ENCODE assay signal across 1 cellular context in genomic region chr17:81927653-81928496, GRCh38.
TF ChIP-seq lines count a peak whose summit lies in the region.

TSS of gene MAFG (minus strand) at chr17:81927735. CDS start at chr17:81923185, 4,550 bp downstream.

TF ChIP-seq in HepG2, 621 proteins besides CTCF, POLR2A, EP300 and RAD21 (continued from another document and continues in another):
- TF ChIP-seq ZHX2 (IDR thresholded peaks at IDR 0.05; ENCODE audit: low read depth) (no peak), ZHX2 (CRISPR knock-in tag; IDR thresholded peaks at IDR 0.05; ENCODE audit: borderline replicate concordance) (peak; percentile 85; the same call in 1 of the 2 replicates), ARID2 (CRISPR knock-in tag; IDR thresholded peaks at IDR 0.05; ENCODE audit: borderline replicate concordance) (peak; percentile 18; the same call in 1 of the 2 replicates), CBX1 (IDR thresholded peaks at IDR 0.05; ENCODE audit: low read depth) (no peak), PITX1 (CRISPR knock-in tag; IDR thresholded peaks at IDR 0.05) (no peak; the same call in 1 of the 2 replicates), ZSCAN22 (CRISPR knock-in tag; IDR thresholded peaks at IDR 0.05) (peak; percentile 62; the same call in 1 of the 2 replicates), MAFG (CRISPR knock-in tag; IDR thresholded peaks at IDR 0.05) (no peak), RFX3 (CRISPR knock-in tag; IDR thresholded peaks at IDR 0.05) (peak; percentile 81), SCMH1 (CRISPR knock-in tag; IDR thresholded peaks at IDR 0.05; ENCODE audit: borderline replicate concordance) (no peak), BCLAF1 (IDR thresholded peaks at IDR 0.05) (no peak), ZNF431 (CRISPR knock-in tag; IDR thresholded peaks at IDR 0.05; ENCODE audit: borderline replicate concordance, low read depth) (no peak), POLR2G (IDR thresholded peaks at IDR 0.05; ENCODE audit: low read depth, low read length) (peak; percentile 56), TRIM24 (CRISPR knock-in tag; IDR thresholded peaks at IDR 0.05) (no peak), ZFP41 (CRISPR knock-in tag; IDR thresholded peaks at IDR 0.05; ENCODE audit: borderline replicate concordance) (no peak), ZNF775 (CRISPR knock-in tag; IDR thresholded peaks at IDR 0.05; ENCODE audit: borderline replicate concordance) (no peak), GABPB1 (CRISPR knock-in tag; IDR thresholded peaks at IDR 0.05) (peak; percentile 60), ZBTB46 (CRISPR knock-in tag; IDR thresholded peaks at IDR 0.05; ENCODE audit: borderline replicate concordance) (peak; percentile 72), KAT7 (CRISPR knock-in tag; IDR thresholded peaks at IDR 0.05; ENCODE audit: borderline replicate concordance) (peak; percentile 72; the same call in 1 of the 2 replicates), RFXANK (CRISPR knock-in tag; IDR thresholded peaks at IDR 0.05) (no peak), ZNF460 (CRISPR knock-in tag; IDR thresholded peaks at IDR 0.05; ENCODE audit: borderline replicate concordance) (no peak; the same call in 1 of the 2 replicates), NCOR1 (IDR thresholded peaks at IDR 0.05; ENCODE audit: borderline replicate concordance, low read length) (peak; percentile 31; the same call in 1 of the 2 replicates), NONO (IDR thresholded peaks at IDR 0.05) (no peak), NONO (CRISPR knock-in tag; conservative IDR thresholded peaks at IDR 0.05) (peak; percentile 86), ZNF44 (CRISPR knock-in tag; IDR thresholded peaks at IDR 0.05) (no peak), ZNF260 (CRISPR knock-in tag; IDR thresholded peaks at IDR 0.05; ENCODE audit: borderline replicate concordance, low read depth) (no peak), ZNF564 (CRISPR knock-in tag; IDR thresholded peaks at IDR 0.05) (no peak), PCBP2 (optimal IDR thresholded peaks at IDR 0.05; ENCODE audit: low read depth, low read length, poor library complexity, severe bottlenecking) (no peak), ZNF552 (CRISPR knock-in tag; IDR thresholded peaks at IDR 0.05; ENCODE audit: borderline replicate concordance) (no peak), ZNF317 (CRISPR knock-in tag; IDR thresholded peaks at IDR 0.05) (no peak), GLI4 (CRISPR knock-in tag; IDR thresholded peaks at IDR 0.05; ENCODE audit: borderline replicate concordance) (peak; percentile 92), GMEB2 (CRISPR knock-in tag; IDR thresholded peaks at IDR 0.05; ENCODE audit: low read depth) (no peak; the same call in 1 of the 2 replicates), ZNF644 (CRISPR knock-in tag; IDR thresholded peaks at IDR 0.05; ENCODE audit: low read depth) (no peak), ESRRA (CRISPR knock-in tag; IDR thresholded peaks at IDR 0.05; ENCODE audit: low read depth) (peak; percentile 47; the same call in 1 of the 2 replicates), CEBPG (CRISPR knock-in tag; IDR thresholded peaks at IDR 0.05) (0 out of 2 replicates have a peak, but pooled peaks have one; percentile 4), ZMYM2 (CRISPR knock-in tag; IDR thresholded peaks at IDR 0.05) (peak; percentile 35), HNRNPUL1 (IDR thresholded peaks at IDR 0.05; ENCODE audit: low read depth, low read length) (no peak), MBNL3 (CRISPR knock-in tag; conservative IDR thresholded peaks at IDR 0.05) (no peak), ZSCAN29 (CRISPR knock-in tag; conservative IDR thresholded peaks at IDR 0.05) (peak; percentile 85; the same call in 1 of the 2 replicates), ATAD3A (CRISPR knock-in tag; IDR thresholded peaks at IDR 0.05) (no peak; the same call in 1 of the 2 replicates), SETDB1 (CRISPR knock-in tag; IDR thresholded peaks at IDR 0.05; ENCODE audit: borderline replicate concordance) (no peak), ZMYM3 (CRISPR knock-in tag; IDR thresholded peaks at IDR 0.05) (no peak)
- TF ChIP-seq, protein P1, sequence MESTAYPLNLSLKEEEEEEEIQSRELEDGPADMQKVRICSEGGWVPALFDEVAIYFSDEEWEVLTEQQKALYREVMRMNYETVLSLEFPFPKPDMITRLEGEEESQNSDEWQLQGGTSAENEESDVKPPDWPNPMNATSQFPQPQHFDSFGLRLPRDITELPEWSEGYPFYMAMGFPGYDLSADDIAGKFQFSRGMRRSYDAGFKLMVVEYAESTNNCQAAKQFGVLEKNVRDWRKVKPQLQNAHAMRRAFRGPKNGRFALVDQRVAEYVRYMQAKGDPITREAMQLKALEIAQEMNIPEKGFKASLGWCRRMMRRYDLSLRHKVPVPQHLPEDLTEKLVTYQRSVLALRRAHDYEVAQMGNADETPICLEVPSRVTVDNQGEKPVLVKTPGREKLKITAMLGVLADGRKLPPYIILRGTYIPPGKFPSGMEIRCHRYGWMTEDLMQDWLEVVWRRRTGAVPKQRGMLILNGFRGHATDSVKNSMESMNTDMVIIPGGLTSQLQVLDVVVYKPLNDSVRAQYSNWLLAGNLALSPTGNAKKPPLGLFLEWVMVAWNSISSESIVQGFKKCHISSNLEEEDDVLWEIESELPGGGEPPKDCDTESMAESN (CRISPR knock-in tag; conservative IDR thresholded peaks at IDR 0.05): peak; percentile 77; the same call in 1 of the 2 replicates
- TF ChIP-seq, protein P2, sequence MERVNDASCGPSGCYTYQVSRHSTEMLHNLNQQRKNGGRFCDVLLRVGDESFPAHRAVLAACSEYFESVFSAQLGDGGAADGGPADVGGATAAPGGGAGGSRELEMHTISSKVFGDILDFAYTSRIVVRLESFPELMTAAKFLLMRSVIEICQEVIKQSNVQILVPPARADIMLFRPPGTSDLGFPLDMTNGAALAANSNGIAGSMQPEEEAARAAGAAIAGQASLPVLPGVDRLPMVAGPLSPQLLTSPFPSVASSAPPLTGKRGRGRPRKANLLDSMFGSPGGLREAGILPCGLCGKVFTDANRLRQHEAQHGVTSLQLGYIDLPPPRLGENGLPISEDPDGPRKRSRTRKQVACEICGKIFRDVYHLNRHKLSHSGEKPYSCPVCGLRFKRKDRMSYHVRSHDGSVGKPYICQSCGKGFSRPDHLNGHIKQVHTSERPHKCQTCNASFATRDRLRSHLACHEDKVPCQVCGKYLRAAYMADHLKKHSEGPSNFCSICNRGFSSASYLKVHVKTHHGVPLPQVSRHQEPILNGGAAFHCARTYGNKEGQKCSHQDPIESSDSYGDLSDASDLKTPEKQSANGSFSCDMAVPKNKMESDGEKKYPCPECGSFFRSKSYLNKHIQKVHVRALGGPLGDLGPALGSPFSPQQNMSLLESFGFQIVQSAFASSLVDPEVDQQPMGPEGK (CRISPR knock-in tag; IDR thresholded peaks at IDR 0.05): peak; percentile 88
- TF ChIP-seq, protein P3, sequence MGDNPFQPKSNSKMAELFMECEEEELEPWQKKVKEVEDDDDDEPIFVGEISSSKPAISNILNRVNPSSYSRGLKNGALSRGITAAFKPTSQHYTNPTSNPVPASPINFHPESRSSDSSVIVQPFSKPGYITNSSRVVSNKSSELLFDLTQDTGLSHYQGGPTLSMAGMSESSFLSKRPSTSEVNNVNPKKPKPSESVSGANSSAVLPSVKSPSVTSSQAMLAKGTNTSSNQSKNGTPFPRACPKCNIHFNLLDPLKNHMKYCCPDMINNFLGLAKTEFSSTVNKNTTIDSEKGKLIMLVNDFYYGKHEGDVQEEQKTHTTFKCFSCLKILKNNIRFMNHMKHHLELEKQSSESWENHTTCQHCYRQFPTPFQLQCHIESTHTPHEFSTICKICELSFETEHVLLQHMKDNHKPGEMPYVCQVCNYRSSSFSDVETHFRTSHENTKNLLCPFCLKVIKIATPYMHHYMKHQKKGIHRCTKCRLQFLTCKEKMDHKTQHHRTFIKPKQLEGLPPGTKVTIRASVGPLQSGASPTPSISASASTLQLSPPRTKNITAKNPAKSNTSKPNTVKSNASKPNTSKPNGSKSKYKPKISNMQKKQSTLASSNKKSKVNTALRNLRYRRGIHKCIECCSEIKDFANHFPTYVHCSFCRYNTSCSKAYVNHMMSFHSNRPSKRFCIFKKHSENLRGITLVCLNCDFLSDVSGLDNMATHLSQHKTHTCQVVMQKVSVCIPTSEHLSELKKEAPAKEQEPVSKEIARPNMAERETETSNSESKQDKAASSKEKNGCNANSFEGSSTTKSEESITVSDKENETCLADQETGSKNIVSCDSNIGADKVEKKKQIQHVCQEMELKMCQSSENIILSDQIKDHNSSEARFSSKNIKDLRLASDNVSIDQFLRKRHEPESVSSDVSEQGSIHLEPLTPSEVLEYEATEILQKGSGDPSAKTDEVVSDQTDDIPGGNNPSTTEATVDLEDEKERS (CRISPR knock-in tag; IDR thresholded peaks at IDR 0.05): no peak
- TF ChIP-seq, protein P4, sequence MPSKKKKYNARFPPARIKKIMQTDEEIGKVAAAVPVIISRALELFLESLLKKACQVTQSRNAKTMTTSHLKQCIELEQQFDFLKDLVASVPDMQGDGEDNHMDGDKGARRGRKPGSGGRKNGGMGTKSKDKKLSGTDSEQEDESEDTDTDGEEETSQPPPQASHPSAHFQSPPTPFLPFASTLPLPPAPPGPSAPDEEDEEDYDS (CRISPR knock-in tag; IDR thresholded peaks at IDR 0.05): peak; percentile 74
